25 cellular contexts compared by ENCODE assay signal in the genomic region with DNA sequence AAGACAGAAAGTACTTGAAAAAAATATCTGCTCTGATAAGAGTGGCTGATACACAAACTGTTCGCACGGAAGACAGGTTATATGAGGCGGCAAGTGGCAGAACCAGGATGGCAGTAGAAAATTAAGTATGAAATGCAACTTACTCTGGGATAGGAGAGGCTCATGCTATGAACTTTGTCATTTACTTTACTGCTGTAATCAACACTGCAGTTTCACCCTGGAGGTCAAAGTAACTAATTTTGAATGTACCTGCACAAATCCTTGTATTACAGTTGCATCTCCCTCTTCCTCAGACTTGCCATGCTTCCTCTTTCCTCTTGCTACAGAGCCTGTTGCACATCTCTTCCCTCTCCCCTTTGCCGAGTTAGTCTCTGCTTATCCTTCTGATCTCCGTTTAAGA. TPM values are rescaled to one million over a fixed set of nuclear protein-coding genes. Genes with fewer than 3 reads are reported as not detected.
A peak's percentile ranks its signal among the peaks of the same experiment; 100 is the strongest.
DNase-seq lines count a peak whose midpoint lies in the region; ATAC-seq, FAIRE-seq and TF ChIP-seq lines count a peak whose summit lies in the region.
"Had no signal": no experiment of that assay in that cellular context is flagged by ENCODE, and none has a peak within 500 bp of the region (broad histone marks: within the 10 kb centered on the region; RNA-seq: fewer than 3 reads in every experiment).

No MANE protein-coding gene starts in this region.

- H3K4me3 Mint-ChIP-seq in natural killer cell, result no peak overlapping the region
- H3K4me3 Mint-ChIP-seq in natural killer cell treated with Interleukin-12 subunit alpha and Interleukin-12 subunit beta and Interleukin-15 and Interleukin-18, amount 100 ng/mL, for 72 hours, result no peak overlapping the region
- no peak overlapping the region for H3K4me3 Mint-ChIP-seq in activated CD4-positive, alpha-beta T cell treated with anti-CD3 and anti-CD28 coated beads for 36 hours
- H3K4me3 Mint-ChIP-seq: CD8-positive, alpha-beta memory T cell; IgD-negative memory B cell had no signal

- 20 to 72% (median 39%) methylated on average over 5 of the region's 5 CpGs for WGBS in small intestine, 3 donors

- H3K27me3 Mint-ChIP-seq in natural killer cell (ENCODE audit: low read depth in 2 of 2), result no peaks in the 10 kb centered on the region
- no peaks in the 10 kb centered on the region for H3K27me3 Mint-ChIP-seq in natural killer cell treated with Interleukin-12 subunit alpha and Interleukin-12 subunit beta and Interleukin-15 and Interleukin-18, amount 100 ng/mL, for 72 hours
- H3K27me3 Mint-ChIP-seq in activated CD4-positive, alpha-beta T cell treated with anti-CD3 and anti-CD28 coated beads for 36 hours, result no peaks in the 10 kb centered on the region
- H3K27me3 Mint-ChIP-seq: CD8-positive, alpha-beta memory T cell; IgD-negative memory B cell had no signal

- no peak overlapping the region for H3K4me3 ChIP-seq in small intestine (ENCODE audit: low read depth in 1 of 2, low read length in 2 of 2)
- H3K4me3 ChIP-seq: BLaER1 treated with 17β-estradiol and CSF1 and Interleukin-3, amounts not matched to agents 10 nM and 100 nM; SJSA1 had no signal

- POLR2A ChIA-PET in activated CD4-positive, alpha-beta T cell treated with anti-CD3 and anti-CD28 coated beads for 36 hours (lab: Charles Lee), result no interaction called here

- no peaks in the 10 kb centered on the region for H3K9me3 Mint-ChIP-seq in natural killer cell
- no peaks in the 10 kb centered on the region for H3K9me3 Mint-ChIP-seq in natural killer cell treated with Interleukin-12 subunit alpha and Interleukin-12 subunit beta and Interleukin-15 and Interleukin-18, amount 100 ng/mL, for 72 hours
- H3K9me3 Mint-ChIP-seq in activated CD4-positive, alpha-beta T cell treated with anti-CD3 and anti-CD28 coated beads for 36 hours (ENCODE audit: low read depth), result no peaks in the 10 kb centered on the region
- H3K9me3 Mint-ChIP-seq: CD8-positive, alpha-beta memory T cell; IgD-negative memory B cell had no signal

- no peaks in the 10 kb centered on the region for H3K4me1 ChIP-seq in small intestine (ENCODE audit: control insufficient read depth in 2 of 2, insufficient read depth in 1 of 2, low read depth in 1 of 2, low read length in 1 of 2)
- H3K4me1 ChIP-seq: SJSA1 had no signal

- no peak for ATAC-seq in natural killer cell
- ATAC-seq in natural killer cell treated with Interleukin-12 subunit alpha and Interleukin-12 subunit beta and Interleukin-15 and Interleukin-18, amount 100 ng/mL, for 72 hours, result no peak
- ATAC-seq in left colon, result peak; percentile 88
- no peak for ATAC-seq in activated CD4-positive, alpha-beta T cell treated with anti-CD3 and anti-CD28 coated beads for 36 hours
- ATAC-seq: HCT116, Right ventricle myocardium inferior had no signal

- peak overlapping the region; percentile 16 to 79 for H3K27ac ChIP-seq in small intestine (ENCODE audit: low read depth in 1 of 2, low read length in 1 of 2)
- H3K27ac ChIP-seq: BLaER1 treated with 17β-estradiol and CSF1 and Interleukin-3, amounts not matched to agents 10 nM and 100 nM; SJSA1 had no signal

- intact Hi-C loops in natural killer cell (cut with micrococcal nuclease) (no loop called here), left colon (cut with DNase I, micrococcal nuclease) (no loop called here), posterior cingulate gyrus (cut with DNase I) (no loop called here)
- intact Hi-C loops in activated CD4-positive, alpha-beta T cell treated with anti-CD3 and anti-CD28 coated beads for 36 hours (cut with DNase I, micrococcal nuclease), result no loop called here

- H3K9me3 ChIP-seq in small intestine (ENCODE audit: control insufficient read depth, low read depth), result no peaks in the 10 kb centered on the region
- H3K9me3 ChIP-seq: BLaER1 treated with 17β-estradiol and CSF1 and Interleukin-3, amounts not matched to agents 10 nM and 100 nM; SJSA1 had no signal

- H3K27ac Mint-ChIP-seq in natural killer cell, result peak overlapping the region; percentile 4 to 44
- peak overlapping the region in 1 of 2 donors; percentile 3 for H3K27ac Mint-ChIP-seq in natural killer cell treated with Interleukin-12 subunit alpha and Interleukin-12 subunit beta and Interleukin-15 and Interleukin-18, amount 100 ng/mL, for 72 hours
- H3K27ac Mint-ChIP-seq in activated CD4-positive, alpha-beta T cell treated with anti-CD3 and anti-CD28 coated beads for 36 hours, result no peak overlapping the region

- CTCF ChIA-PET in activated CD4-positive, alpha-beta T cell treated with anti-CD3 and anti-CD28 coated beads for 36 hours (lab: Charles Lee), result no interaction called here

- peaks cover 18% of the 10 kb centered on the region for H3K36me3 Mint-ChIP-seq in natural killer cell
- peaks cover 20% of the 10 kb centered on the region for H3K36me3 Mint-ChIP-seq in natural killer cell treated with Interleukin-12 subunit alpha and Interleukin-12 subunit beta and Interleukin-15 and Interleukin-18, amount 100 ng/mL, for 72 hours
- H3K36me3 Mint-ChIP-seq in activated CD4-positive, alpha-beta T cell treated with anti-CD3 and anti-CD28 coated beads for 36 hours (ENCODE audit: low read depth), result peaks cover 23% of the 10 kb centered on the region
- H3K36me3 Mint-ChIP-seq: IgD-negative memory B cell had no signal

- DNase-seq in natural killer cell (no peak), left colon (no peak), small intestine (peak; percentile 93), posterior cingulate gyrus (no peak), amniotic stem cell (lab: John Stamatoyannopoulos, UW) (no peak)
- DNase-seq in natural killer cell treated with Interleukin-12 subunit alpha and Interleukin-12 subunit beta and Interleukin-15 and Interleukin-18, amount 100 ng/mL, for 72 hours (ENCODE audit: low spot score), result no peak
- DNase-seq in activated CD4-positive, alpha-beta T cell treated with anti-CD3 and anti-CD28 coated beads for 36 hours, result no peak
- DNase-seq: 8988T; Calu3; CD8-positive, alpha-beta memory T cell; NCI-H1105; NCI-H1694; NCI-H2081; NCI-H2171; NCI-H345; NCI-H524 treated with DMSO at 0.1 percent for 48 hours; OCI-M1 had no signal

- TF ChIP-seq CTCF in natural killer cell (IDR thresholded peaks at IDR 0.05), result no peak

- H3K36me3 ChIP-seq in small intestine (ENCODE audit: control insufficient read depth in 2 of 2, insufficient read depth in 2 of 2, low read length in 2 of 2), result peaks cover 7 to 18% of the 10 kb centered on the region in 2 donors

- H3K27me3 ChIP-seq in small intestine (ENCODE audit: control insufficient read depth in 2 of 2, insufficient read depth in 2 of 2, low read length in 2 of 2), result no peaks in the 10 kb centered on the region
- H3K27me3 ChIP-seq: BLaER1 treated with 17β-estradiol and CSF1 and Interleukin-3, amounts not matched to agents 10 nM and 100 nM; SJSA1 had no signal

- no peak for FAIRE-seq in small intestine (lab: Jason Lieb, UNC)
- FAIRE-seq: G401.6, GM18507, H1 had no signal

- peaks cover 5 to 8% of the 10 kb centered on the region in 2 donors for H3K4me1 Mint-ChIP-seq in natural killer cell
- H3K4me1 Mint-ChIP-seq in natural killer cell treated with Interleukin-12 subunit alpha and Interleukin-12 subunit beta and Interleukin-15 and Interleukin-18, amount 100 ng/mL, for 72 hours (ENCODE audit: low read depth in 2 of 2), result peaks cover 3 to 4% of the 10 kb centered on the region in 2 donors
- peaks cover 3% of the 10 kb centered on the region for H3K4me1 Mint-ChIP-seq in activated CD4-positive, alpha-beta T cell treated with anti-CD3 and anti-CD28 coated beads for 36 hours

RNA-seq across cellular contexts. Expression of a gene that starts 38.8 kb away (rescaled TPM):
- 10 to 100 TPM; 36.7 to 39.8 (median 37.3) TPM for total RNA-seq in natural killer cell
- total RNA-seq in natural killer cell treated with Interleukin-12 subunit alpha and Interleukin-12 subunit beta and Interleukin-15 and Interleukin-18, amount 100 ng/mL, for 72 hours, result 10 to 100 TPM; 24.4 to 28.0 TPM
- total RNA-seq in left colon, result 10 to 100 TPM; 12.8 to 16.5 TPM
- polyA plus RNA-seq in small intestine, result 100 to 1,000 TPM in 2 of 3 donors, 10 to 100 TPM in 1; 24.5 to 138 (median 121) TPM
- 10 to 100 TPM; 22.3 to 23.2 TPM for total RNA-seq in activated CD4-positive, alpha-beta T cell treated with anti-CD3 and anti-CD28 coated beads for 36 hours

RNA-seq across cellular contexts. Expression of a gene that starts 39.0 kb away (rescaled TPM):
- total RNA-seq in natural killer cell, result 10 to 100 TPM; 19.9 to 27.5 (median 23.6) TPM
- 1 to 10 TPM; 6.8 to 8.3 TPM for total RNA-seq in natural killer cell treated with Interleukin-12 subunit alpha and Interleukin-12 subunit beta and Interleukin-15 and Interleukin-18, amount 100 ng/mL, for 72 hours
- 10 to 100 TPM; 29.8 to 32.3 TPM for total RNA-seq in left colon
- 10 to 100 TPM; 20.6 to 37.6 (median 29.0) TPM for polyA plus RNA-seq in small intestine
- 1 to 10 TPM; 3.8 to 4.4 TPM for total RNA-seq in activated CD4-positive, alpha-beta T cell treated with anti-CD3 and anti-CD28 coated beads for 36 hours

RNA-seq across cellular contexts. Expression of a gene that starts 41.1 kb away (rescaled TPM):
- total RNA-seq in natural killer cell, result 10 to 100 TPM; 37.7 to 60.7 (median 55.8) TPM
- total RNA-seq in natural killer cell treated with Interleukin-12 subunit alpha and Interleukin-12 subunit beta and Interleukin-15 and Interleukin-18, amount 100 ng/mL, for 72 hours, result 10 to 100 TPM in 1 of 2 donors, 1 to 10 TPM in 1; 7.8 to 31.8 TPM
- 1 to 10 TPM; 1.3 to 1.7 TPM for total RNA-seq in left colon
- polyA plus RNA-seq in small intestine, result 1 to 10 TPM in 2 of 3 donors, under 1 TPM in 1; 0.81 to 3.6 (median 1.9) TPM
- 1 to 10 TPM; 1.1 to 1.3 TPM for total RNA-seq in activated CD4-positive, alpha-beta T cell treated with anti-CD3 and anti-CD28 coated beads for 36 hours
- polyA plus RNA-seq: IgD-negative memory B cell had no signal
